ENCODE assay signal across 9 cellular contexts in genomic region chr12:118358607-118359540, GRCh38. TPM values are rescaled to one million over a fixed set of nuclear protein-coding genes. Genes with fewer than 3 reads are reported as not detected.
A peak's percentile ranks its signal among the peaks of the same experiment; 100 is the strongest.
DNase-seq lines count a peak whose midpoint lies in the region; ATAC-seq and TF ChIP-seq lines count a peak whose summit lies in the region.
"Had no signal": no experiment of that assay in that cellular context is flagged by ENCODE, and none has a peak within 500 bp of the region (broad histone marks: within the 10 kb centered on the region; RNA-seq: fewer than 3 reads in every experiment).

No MANE protein-coding gene starts in this region.

- H3K36me3 ChIP-seq in left ventricle myocardium inferior (no peaks in the 10 kb centered on the region), upper lobe of right lung (no peaks in the 10 kb centered on the region)

- H3K9me3 ChIP-seq in left ventricle myocardium inferior (replicated peaks) (no peaks in the 10 kb centered on the region), upper lobe of right lung (no peaks in the 10 kb centered on the region)

- H3K27me3 ChIP-seq in left ventricle myocardium inferior (ENCODE audit: low read depth) (no peaks in the 10 kb centered on the region), upper lobe of right lung (no peaks in the 10 kb centered on the region)

- ATAC-seq in Right ventricle myocardium superior (ENCODE audit: poor library complexity): peak; percentile 44
- ATAC-seq in upper lobe of right lung: peak; percentile 74
- no peak for ATAC-seq in GM21619 (IDR thresholded peaks at IDR 0.05; ENCODE audit: unreplicated experiment)

- DNase-seq in Right ventricle myocardium superior: no peak
- no peak for DNase-seq in left ventricle myocardium inferior
- peak; percentile 86 for DNase-seq in SIG-M5 treated with dmso at 0.1 percent for 504 hours (lab: John Stamatoyannopoulos, UW; ENCODE audit: unreplicated experiment)
- peak; percentile 56 for DNase-seq in fibroblast of villous mesenchyme (ENCODE audit: low read depth)
- no peak for DNase-seq in upper lobe of right lung
- DNase-seq in NK-92 (lab: John Stamatoyannopoulos, UW; ENCODE audit: unreplicated experiment): no peak
- no peak for DNase-seq in HK-2 (ENCODE audit: unreplicated experiment)
- DNase-seq: activated gamma-delta T cell had no signal

- H3K4me1 ChIP-seq in left ventricle myocardium inferior (peaks cover 34% of the 10 kb centered on the region), upper lobe of right lung (peaks cover 20% of the 10 kb centered on the region)

- intact Hi-C loops in Right ventricle myocardium superior (cut with DNase I): no loop called here
- intact Hi-C loops in left ventricle myocardium inferior (cut with micrococcal nuclease): no loop called here
- intact Hi-C loops in upper lobe of right lung (cut with DNase I): no loop called here

- H3K27ac ChIP-seq in left ventricle myocardium inferior (replicated peaks) (no peak overlapping the region), upper lobe of right lung (peak overlapping the region; percentile 38)

- no peak for TF ChIP-seq CTCF in left ventricle myocardium inferior (IDR thresholded peaks at IDR 0.05; ENCODE audit: borderline replicate concordance)
- TF ChIP-seq CTCF in fibroblast of villous mesenchyme (IDR thresholded peaks at IDR 0.05; ENCODE audit: insufficient read depth, low read depth, low read length): no peak
- no peak for TF ChIP-seq CTCF in upper lobe of right lung (IDR thresholded peaks at IDR 0.05)

- H3K4me3 ChIP-seq in left ventricle myocardium inferior (no peak overlapping the region), fibroblast of villous mesenchyme (ENCODE audit: low read depth, low read length) (no peak overlapping the region), upper lobe of right lung (peak overlapping the region; percentile 38)

RNA-seq across cellular contexts. Expression of gene TAOK3, which starts 13.8 kb away (rescaled TPM):
- 21.8 TPM for total RNA-seq in Right ventricle myocardium superior
- 21.4 TPM for total RNA-seq in left ventricle myocardium inferior
- total RNA-seq in fibroblast of villous mesenchyme: 31.2 and 34.5 TPM in 2 replicates
- total RNA-seq in upper lobe of right lung: 64.1 TPM

RNA-seq across cellular contexts. Expression of gene SUDS3, which starts 17.5 kb away (rescaled TPM):
- total RNA-seq in Right ventricle myocardium superior (17.0 TPM), left ventricle myocardium inferior (20.4 TPM), fibroblast of villous mesenchyme (34.1 and 53.5 TPM in 2 replicates), upper lobe of right lung (28.8 TPM)

Comparison
In these comparisons a context has a peak if more than half of its experiments do, and no peak if none do; other contexts are left out.
1. DNase-seq: peak in SIG-M5 treated with dmso at 0.1 percent for 504 hours (single experiment) and fibroblast of villous mesenchyme (single experiment); none in Right ventricle myocardium superior (single experiment), left ventricle myocardium inferior (single experiment), upper lobe of right lung (single experiment), NK-92 (single experiment) and HK-2 (single experiment).